17 cellular contexts compared by ENCODE assay signal in the genomic region with DNA sequence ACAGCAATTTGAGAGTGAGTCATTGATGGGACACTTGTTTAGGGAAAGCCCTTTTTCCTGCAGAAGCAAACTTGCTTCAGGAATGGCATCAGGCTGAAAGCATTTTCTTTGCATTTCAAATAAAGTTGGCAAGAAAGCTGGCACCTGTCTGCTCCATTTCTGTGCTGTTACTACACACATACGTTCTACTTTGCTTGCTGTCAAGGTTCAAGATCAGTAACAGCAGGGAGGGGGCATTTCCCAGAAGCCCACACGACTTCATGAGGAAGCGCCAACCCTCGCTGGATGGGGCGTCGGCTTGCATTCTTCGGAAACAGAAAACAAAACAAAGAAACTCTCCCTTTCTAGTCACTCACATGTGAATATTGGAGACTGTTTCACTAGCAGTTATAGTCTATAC. TPM values are rescaled to one million over a fixed set of nuclear protein-coding genes. Genes with fewer than 3 reads are reported as not detected.
A peak's percentile ranks its signal among the peaks of the same experiment; 100 is the strongest.
DNase-seq lines count a peak whose midpoint lies in the region; ATAC-seq and TF ChIP-seq lines count a peak whose summit lies in the region.
"Had no signal": no experiment of that assay in that cellular context is flagged by ENCODE, and none has a peak within 500 bp of the region (broad histone marks: within the 10 kb centered on the region; RNA-seq: fewer than 3 reads in every experiment).

No MANE protein-coding gene starts in this region.

- H3K27me3 Mint-ChIP-seq in T-helper 2 cell treated with Interferon-gamma antibody and Interleukin-4, amounts not matched to agents 5 μg/mL and 100 μg/mL, for 36 hours (ENCODE audit: low read depth) = peaks cover 29% of the 10 kb centered on the region
- peaks cover 50% of the 10 kb centered on the region for H3K27me3 Mint-ChIP-seq in activated T-helper 1 cell treated with anti-CD3 and anti-CD28 coated beads, Interleukin-12 subunit alpha, Interleukin-12 subunit beta, Interleukin-2, Interleukin-4 antibody, amounts not matched to agents 30 ng/mL and 10 ng/mL and 1 ng/mL, durations not matched to agents 14 hours and 24 hours and 36 hours (ENCODE audit: insufficient read depth)
- peaks cover 6 to 47% (median 21%) of the 10 kb centered on the region in 5 donors for H3K27me3 Mint-ChIP-seq in naive thymus-derived CD4-positive, alpha-beta T cell

- POLR2A ChIA-PET in naive thymus-derived CD4-positive, alpha-beta T cell (lab: Charles Lee) = no interaction called here

- peak overlapping the region; percentile 58 for H3K4me3 Mint-ChIP-seq in T-helper 2 cell treated with Interferon-gamma antibody and Interleukin-4, amounts not matched to agents 5 μg/mL and 100 μg/mL, for 36 hours
- H3K4me3 Mint-ChIP-seq in activated T-helper 1 cell treated with anti-CD3 and anti-CD28 coated beads, Interleukin-12 subunit alpha, Interleukin-12 subunit beta, Interleukin-2, Interleukin-4 antibody, amounts not matched to agents 30 ng/mL and 10 ng/mL and 1 ng/mL, durations not matched to agents 14 hours and 24 hours and 36 hours = no peak overlapping the region
- H3K4me3 Mint-ChIP-seq in naive thymus-derived CD4-positive, alpha-beta T cell = no peak overlapping the region
- H3K4me3 Mint-ChIP-seq: nephron progenitor cell had no signal

- H3K27ac ChIP-seq in BLaER1 = no peak overlapping the region
- H3K27ac ChIP-seq in parathyroid adenoma = peak overlapping the region; percentile 32
- no peak overlapping the region for H3K27ac ChIP-seq in naive thymus-derived CD4-positive, alpha-beta T cell (ENCODE audit: low read depth, low read length)
- H3K27ac ChIP-seq in left lung = peak overlapping the region in 1 of 2 donors; percentile 55

- no peaks in the 10 kb centered on the region for H3K36me3 Mint-ChIP-seq in T-helper 2 cell treated with Interferon-gamma antibody and Interleukin-4, amounts not matched to agents 5 μg/mL and 100 μg/mL, for 36 hours (ENCODE audit: low read depth)
- H3K36me3 Mint-ChIP-seq in activated T-helper 1 cell treated with anti-CD3 and anti-CD28 coated beads, Interleukin-12 subunit alpha, Interleukin-12 subunit beta, Interleukin-2, Interleukin-4 antibody, amounts not matched to agents 30 ng/mL and 10 ng/mL and 1 ng/mL, durations not matched to agents 14 hours and 24 hours and 36 hours (ENCODE audit: low read depth) = no peaks in the 10 kb centered on the region
- no peaks in the 10 kb centered on the region for H3K36me3 Mint-ChIP-seq in naive thymus-derived CD4-positive, alpha-beta T cell

- H3K4me2 ChIP-seq in BLaER1 (peak overlapping the region; percentile 83; the same call in 1 of the 2 replicates), parathyroid adenoma (ENCODE audit: low read length) (no peak overlapping the region)
- H3K4me2 ChIP-seq: smooth muscle cell had no signal

- TF ChIP-seq CTCF in parathyroid adenoma (IDR thresholded peaks at IDR 0.05) = no peak
- TF ChIP-seq CTCF in left lung (IDR thresholded peaks at IDR 0.05) = no peak

- H3K27me3 ChIP-seq in BLaER1 (no peaks in the 10 kb centered on the region), parathyroid adenoma (ENCODE audit: control insufficient read depth, insufficient read depth, low read length) (no peaks in the 10 kb centered on the region), left lung (no peaks in the 10 kb centered on the region)
- H3K27me3 ChIP-seq in naive thymus-derived CD4-positive, alpha-beta T cell (ENCODE audit: control insufficient read depth in 2 of 2, insufficient read depth in 2 of 2, low read length in 2 of 2) = no peaks in the 10 kb centered on the region

- peaks cover 50% of the 10 kb centered on the region for H3K4me1 Mint-ChIP-seq in T-helper 2 cell treated with Interferon-gamma antibody and Interleukin-4, amounts not matched to agents 5 μg/mL and 100 μg/mL, for 36 hours (ENCODE audit: low read depth)
- H3K4me1 Mint-ChIP-seq in activated T-helper 1 cell treated with anti-CD3 and anti-CD28 coated beads, Interleukin-12 subunit alpha, Interleukin-12 subunit beta, Interleukin-2, Interleukin-4 antibody, amounts not matched to agents 30 ng/mL and 10 ng/mL and 1 ng/mL, durations not matched to agents 14 hours and 24 hours and 36 hours (ENCODE audit: low read depth) = peaks cover 25% of the 10 kb centered on the region
- H3K4me1 Mint-ChIP-seq in naive thymus-derived CD4-positive, alpha-beta T cell = peaks cover 24 to 40% (median 32%) of the 10 kb centered on the region in 7 donors

- no peak for ATAC-seq in naive thymus-derived CD4-positive, alpha-beta T cell
- ATAC-seq in GM21786 (IDR thresholded peaks at IDR 0.05; ENCODE audit: unreplicated experiment) (no peak), left lung (no peak)

- no peak overlapping the region for H3K9ac ChIP-seq in BLaER1
- H3K9ac ChIP-seq in parathyroid adenoma = no peak overlapping the region

- peaks cover 100% of the 10 kb centered on the region for H4K20me1 ChIP-seq in BLaER1

- H3K4me3 ChIP-seq in BLaER1 (no peak overlapping the region), parathyroid adenoma (ENCODE audit: low read depth, low read length) (no peak overlapping the region), left lung (no peak overlapping the region)
- no peak overlapping the region for H3K4me3 ChIP-seq in naive thymus-derived CD4-positive, alpha-beta T cell (ENCODE audit: low read length)
- H3K4me3 ChIP-seq: HAP-1, smooth muscle cell had no signal

- H3K9me3 ChIP-seq in BLaER1 (peaks cover 5% of the 10 kb centered on the region; the same call in 1 of the 2 replicates), parathyroid adenoma (ENCODE audit: control insufficient read depth, low read length) (no peaks in the 10 kb centered on the region), left lung (no peaks in the 10 kb centered on the region)
- H3K9me3 ChIP-seq in naive thymus-derived CD4-positive, alpha-beta T cell (ENCODE audit: control insufficient read depth in 2 of 3, low read length in 3 of 3) = no peaks in the 10 kb centered on the region
- H3K9me3 ChIP-seq: HAP-1 had no signal

- H3K27ac Mint-ChIP-seq in T-helper 2 cell treated with Interferon-gamma antibody and Interleukin-4, amounts not matched to agents 5 μg/mL and 100 μg/mL, for 36 hours = peak overlapping the region; percentile 76
- no peak overlapping the region for H3K27ac Mint-ChIP-seq in activated T-helper 1 cell treated with anti-CD3 and anti-CD28 coated beads, Interleukin-12 subunit alpha, Interleukin-12 subunit beta, Interleukin-2, Interleukin-4 antibody, amounts not matched to agents 30 ng/mL and 10 ng/mL and 1 ng/mL, durations not matched to agents 14 hours and 24 hours and 36 hours
- no peak overlapping the region for H3K27ac Mint-ChIP-seq in naive thymus-derived CD4-positive, alpha-beta T cell
- H3K27ac Mint-ChIP-seq: nephron progenitor cell had no signal

- intact Hi-C loops in activated T-helper 1 cell treated with anti-CD3 and anti-CD28 coated beads, Interleukin-12 subunit alpha, Interleukin-12 subunit beta, Interleukin-2, Interleukin-4 antibody, amounts not matched to agents 30 ng/mL and 10 ng/mL and 1 ng/mL, durations not matched to agents 14 hours and 24 hours and 36 hours (cut with micrococcal nuclease) = no loop called here
- intact Hi-C loops in naive thymus-derived CD4-positive, alpha-beta T cell (cut with micrococcal nuclease) = no loop called here
- intact Hi-C loops in left lung (cut with DNase I) = no loop called here

- no peak overlapping the region for H2AFZ ChIP-seq in parathyroid adenoma

- peaks cover 42% of the 10 kb centered on the region for H3K36me3 ChIP-seq in BLaER1
- H3K36me3 ChIP-seq in parathyroid adenoma (ENCODE audit: control insufficient read depth, insufficient read depth, low read length) = no peaks in the 10 kb centered on the region
- no peaks in the 10 kb centered on the region for H3K36me3 ChIP-seq in naive thymus-derived CD4-positive, alpha-beta T cell (ENCODE audit: control insufficient read depth in 2 of 3, insufficient read depth in 3 of 3, low read length in 3 of 3)
- no peaks in the 10 kb centered on the region for H3K36me3 ChIP-seq in left lung
- H3K36me3 ChIP-seq: HAP-1 had no signal

- no peaks in the 10 kb centered on the region for H3K9me3 Mint-ChIP-seq in T-helper 2 cell treated with Interferon-gamma antibody and Interleukin-4, amounts not matched to agents 5 μg/mL and 100 μg/mL, for 36 hours
- no peaks in the 10 kb centered on the region for H3K9me3 Mint-ChIP-seq in activated T-helper 1 cell treated with anti-CD3 and anti-CD28 coated beads, Interleukin-12 subunit alpha, Interleukin-12 subunit beta, Interleukin-2, Interleukin-4 antibody, amounts not matched to agents 30 ng/mL and 10 ng/mL and 1 ng/mL, durations not matched to agents 14 hours and 24 hours and 36 hours
- no peaks in the 10 kb centered on the region for H3K9me3 Mint-ChIP-seq in naive thymus-derived CD4-positive, alpha-beta T cell

- CTCF ChIA-PET in naive thymus-derived CD4-positive, alpha-beta T cell (lab: Charles Lee) = no interaction called here

- H3K79me2 ChIP-seq in parathyroid adenoma = no peaks in the 10 kb centered on the region

- peak; percentile 20 for DNase-seq in T-helper 2 cell treated with Interferon-gamma antibody and Interleukin-4, amounts not matched to agents 5 μg/mL and 100 μg/mL, for 36 hours (ENCODE audit: low spot score)
- peak; percentile 17 for DNase-seq in fibroblast of peridontal ligament (ENCODE audit: extremely low read depth)
- no peak for DNase-seq in activated T-helper 1 cell treated with anti-CD3 and anti-CD28 coated beads, Interleukin-12 subunit alpha, Interleukin-12 subunit beta, Interleukin-2, Interleukin-4 antibody, amounts not matched to agents 30 ng/mL and 10 ng/mL and 1 ng/mL, durations not matched to agents 14 hours and 24 hours and 36 hours (ENCODE audit: low spot score)
- no peak for DNase-seq in naive thymus-derived CD4-positive, alpha-beta T cell
- no peak for DNase-seq in left lung
- DNase-seq: activated effector memory CD4-positive, alpha-beta T cell treated with anti-CD3 and anti-CD28 coated beads, Interleukin-2, amount 50 U/mL, for 16 hours; AML-193; DMS 273 treated with DMSO at 0.1 percent for 48 hours; glutamatergic neuron; NCI-H1048; nephron progenitor cell; substantia nigra had no signal

- peaks cover 97% of the 10 kb centered on the region for H3K4me1 ChIP-seq in BLaER1
- H3K4me1 ChIP-seq in parathyroid adenoma = peaks cover 3% of the 10 kb centered on the region
- H3K4me1 ChIP-seq in naive thymus-derived CD4-positive, alpha-beta T cell (ENCODE audit: control insufficient read depth in 2 of 2, insufficient read depth in 2 of 2, low read length in 2 of 2) = peaks cover 0 to 8% of the 10 kb centered on the region in 2 donors
- H3K4me1 ChIP-seq in left lung = peaks cover 0 to 5% of the 10 kb centered on the region in 2 donors

RNA-seq across cellular contexts. Expression of gene AKAP12, which starts 46.4 kb away (rescaled TPM):
- 0.47 and 0.78 TPM in 2 replicates for total RNA-seq in activated T-helper 1 cell treated with anti-CD3 and anti-CD28 coated beads, Interleukin-12 subunit alpha, Interleukin-12 subunit beta, Interleukin-2, Interleukin-4 antibody, amounts not matched to agents 30 ng/mL and 10 ng/mL and 1 ng/mL, durations not matched to agents 14 hours and 24 hours and 36 hours
- total RNA-seq in naive thymus-derived CD4-positive, alpha-beta T cell = 1 to 10 TPM in 2 of 5 experiments, under 1 TPM in 1, not detected in 2; 0.39 to 4.0 (median 1.1) TPM
- polyA plus RNA-seq in naive thymus-derived CD4-positive, alpha-beta T cell = not detected
- total RNA-seq in left lung = 10 to 100 TPM; 28.9 to 29.1 TPM

Comparison
In these comparisons a context has a peak if more than half of its experiments do, and no peak if none do; other contexts are left out.
1. DNase-seq: peak in T-helper 2 cell treated with Interferon-gamma antibody and Interleukin-4, amounts not matched to agents 5 μg/mL and 100 μg/mL, for 36 hours (single experiment) and fibroblast of peridontal ligament (single experiment); none in activated T-helper 1 cell treated with anti-CD3 and anti-CD28 coated beads, Interleukin-12 subunit alpha, Interleukin-12 subunit beta, Interleukin-2, Interleukin-4 antibody, amounts not matched to agents 30 ng/mL and 10 ng/mL and 1 ng/mL, durations not matched to agents 14 hours and 24 hours and 36 hours (single experiment), naive thymus-derived CD4-positive, alpha-beta T cell (0 of 9) and left lung (0 of 2).
2. RNA of gene AKAP12, which starts 46.4 kb away (total RNA-seq): 28.9 to 29.1 TPM in left lung; 0.47 to 0.78 TPM in activated T-helper 1 cell treated with anti-CD3 and anti-CD28 coated beads, Interleukin-12 subunit alpha, Interleukin-12 subunit beta, Interleukin-2, Interleukin-4 antibody, amounts not matched to agents 30 ng/mL and 10 ng/mL and 1 ng/mL, durations not matched to agents 14 hours and 24 hours and 36 hours and 0.39 to 4.0 TPM in naive thymus-derived CD4-positive, alpha-beta T cell; every median in the first group is over 4 times any median in the second.